ENCODE assay signal across 8 cellular contexts in genomic region chr9:21392270-21392669, GRCh38. TPM values are rescaled to one million over a fixed set of nuclear protein-coding genes. Genes with fewer than 3 reads are reported as not detected.
DNase-seq lines count a peak whose midpoint lies in the region; ATAC-seq and TF ChIP-seq lines count a peak whose summit lies in the region.

No MANE protein-coding gene starts in this region.

- no peak for TF ChIP-seq POLR2A in right lobe of liver (IDR thresholded peaks at IDR 0.05)

- H3K36me3 ChIP-seq in RWPE2 (ENCODE audit: low read depth): no peaks in the 10 kb centered on the region
- H3K36me3 ChIP-seq in right lobe of liver: no peaks in the 10 kb centered on the region

- intact Hi-C loops in right lobe of liver (cut with DNase I): loop anchor here in 1 of 2 donors (5.0 kb wide), 1 partner anchor 70 kb away; no protein-coding TSS in a partner anchor

- H3K4me3 ChIP-seq in RWPE2 (ENCODE audit: severe bottlenecking) (no peak overlapping the region), right lobe of liver (no peak overlapping the region)

- H3K9me3 ChIP-seq in RWPE2 (ENCODE audit: severe bottlenecking): no peaks in the 10 kb centered on the region
- H3K9me3 ChIP-seq in right lobe of liver: no peaks in the 10 kb centered on the region

- 61% methylated on average over 4 of the region's 6 CpGs for whole genome bisulfite sequencing in right lobe of liver (ENCODE audit: insufficient coverage, low coverage, low lambda C conversion rate, missing lambda C conversion rate)

- TF ChIP-seq CTCF in RWPE2 (IDR thresholded peaks at IDR 0.05; ENCODE audit: poor library complexity, severe bottlenecking): no peak
- peak in 3 of 4 donors; percentile 15 to 23 (median 21) for TF ChIP-seq CTCF in right lobe of liver (IDR thresholded peaks at IDR 0.05)

- DNase-seq in AG20443 (ENCODE audit: low spot score): peak; percentile 11
- DNase-seq in RWPE2 (ENCODE audit: low spot score): no peak
- DNase-seq in right lobe of liver: no peak
- DNase-seq in retina: no peak
- no peak for DNase-seq in effector CD4-positive, alpha-beta T cell
- DNase-seq in A172 (ENCODE audit: low spot score): no peak

- peak; percentile 90 for ATAC-seq in GM18519 (IDR thresholded peaks at IDR 0.05; ENCODE audit: low FRiP score, unreplicated experiment)
- peak; percentile 95 for ATAC-seq in HG02938 (IDR thresholded peaks at IDR 0.05; ENCODE audit: unreplicated experiment)
- peak; percentile 78 for ATAC-seq in RWPE2 (ENCODE audit: low read depth)
- ATAC-seq in right lobe of liver: peak; percentile 39 to 71 (median 59)

- H3K4me1 ChIP-seq in RWPE2 (ENCODE audit: insufficient read depth, poor library complexity, severe bottlenecking) (no peaks in the 10 kb centered on the region), right lobe of liver (no peaks in the 10 kb centered on the region)

- H3K27me3 ChIP-seq in RWPE2 (ENCODE audit: insufficient read depth, poor library complexity, severe bottlenecking) (peaks cover 76% of the 10 kb centered on the region), right lobe of liver (peaks cover 6 to 19% of the 10 kb centered on the region in 2 donors)

- no peak overlapping the region for H3K27ac ChIP-seq in RWPE2 (ENCODE audit: poor library complexity, severe bottlenecking)
- no peak overlapping the region for H3K27ac ChIP-seq in right lobe of liver

RNA-seq across cellular contexts. Expression of gene IFNA2, which starts 7.1 kb away (rescaled TPM):
- total RNA-seq in right lobe of liver: not detected
- not detected in 2 replicates for total RNA-seq in A172 (2014; rRNA removed; shearing (Covaris generic))

RNA-seq across cellular contexts. Expression of gene IFNA8, which starts 16.6 kb away (rescaled TPM):
- not detected for total RNA-seq in right lobe of liver
- not detected in 2 replicates for total RNA-seq in A172 (2014; rRNA removed; shearing (Covaris generic))

RNA-seq across cellular contexts. Expression of gene IFNA13, which starts 24.4 kb away (rescaled TPM):
- total RNA-seq in right lobe of liver: not detected
- not detected in 2 replicates for total RNA-seq in A172 (2014; rRNA removed; shearing (Covaris generic))

RNA-seq across cellular contexts. Expression of gene IFNA6, which starts 41.6 kb away (rescaled TPM):
- not detected for total RNA-seq in right lobe of liver
- total RNA-seq in A172 (2014; rRNA removed; shearing (Covaris generic)): not detected in 2 replicates

RNA-seq across cellular contexts. Expression of gene IFNA1, which starts 48.0 kb away (rescaled TPM):
- not detected for total RNA-seq in right lobe of liver
- not detected in 2 replicates for total RNA-seq in A172 (2014; rRNA removed; shearing (Covaris generic))
